ENCODE assay signal across 24 cellular contexts in genomic region chr13:46964789-46965527, GRCh38.
DNase-seq lines count a peak whose midpoint lies in the region; FAIRE-seq and TF ChIP-seq lines count a peak whose summit lies in the region.
"Had no signal": no experiment of that assay in that cellular context is flagged by ENCODE, and none has a peak within 500 bp of the region (broad histone marks: within the 10 kb centered on the region; RNA-seq: fewer than 3 reads in every experiment).

No MANE protein-coding gene starts in this region.

- H3K27ac Mint-ChIP-seq in MCF 10A (ENCODE audit: low read depth, unreplicated experiment) = no peak overlapping the region

- H3K4me3 ChIP-seq in breast epithelium (no peak overlapping the region), fibroblast of pulmonary artery (replicated peaks; ENCODE audit: low read depth, low read length) (no peak overlapping the region)
- H3K4me3 ChIP-seq: body of pancreas, esophagus squamous epithelium, left ventricle myocardium inferior, SJSA1, smooth muscle cell had no signal

- H3K36me3 Mint-ChIP-seq in MCF 10A (ENCODE audit: insufficient read depth, unreplicated experiment) = no peaks in the 10 kb centered on the region

- POLR2A ChIA-PET in MCF 10A (lab: Yijun Ruan, JAX) = interaction anchor here (0.5 to 1.4 kb wide), 2 partner anchors 9 to 1128 kb away, joined by 3 to 4 read pairs; no protein-coding TSS in a partner anchor

- H3K36me3 ChIP-seq in breast epithelium = no peaks in the 10 kb centered on the region
- H3K36me3 ChIP-seq: esophagus squamous epithelium, left ventricle myocardium inferior, SJSA1 had no signal

- H3K9me3 ChIP-seq in breast epithelium = no peaks in the 10 kb centered on the region
- H3K9me3 ChIP-seq: body of pancreas, esophagus squamous epithelium, left ventricle myocardium inferior, SJSA1 had no signal

- no peak for TF ChIP-seq POLR2A in breast epithelium (IDR thresholded peaks at IDR 0.05)

- DNase-seq in MCF 10A (ENCODE audit: unreplicated experiment) (peak; percentile 42), breast epithelium (ENCODE audit: low spot score in 2 of 2) (no peak), SW480 (ENCODE audit: low spot score) (peak; percentile 23), fibroblast of pulmonary artery (ENCODE audit: low read depth) (peak; percentile 45), ureter (ENCODE audit: low spot score) (no peak), HTR-8/SVneo (ENCODE audit: insufficient read length, low spot score) (no peak)
- no peak for DNase-seq in stimulated activated CD4-positive, alpha-beta T cell treated with anti-CD3 and anti-CD28 coated beads, Interleukin-1b, Interleukin-23, amount 100 ng/mL, for 48 hours
- DNase-seq in stimulated activated CD4-positive, alpha-beta T cell treated with anti-CD3 and anti-CD28 coated beads, Interleukin-2, amount 100 ng/mL, for 24 hours = no peak
- DNase-seq: activated CD4-positive, alpha-beta T cell treated with anti-CD3 and anti-CD28 coated beads for 1 hour; activated CD8-positive, alpha-beta memory T cell treated with anti-CD3 and anti-CD28 coated beads, Interleukin-2, amount 50 U/mL, for 4 hours; activated naive CD4-positive, alpha-beta T cell; body of pancreas; esophagus squamous epithelium; GF-D8; H7; left ventricle myocardium inferior; MM.1S; NCI-H187; NCI-H446 treated with DMSO at 0.1 percent for 48 hours; T-helper 9 cell had no signal

- FAIRE-seq in HTR-8/SVneo (lab: Jason Lieb, UNC) = no peak
- FAIRE-seq: A204.1 had no signal

- H3K4me3 Mint-ChIP-seq in MCF 10A (ENCODE audit: unreplicated experiment) = no peak overlapping the region

- no peak overlapping the region for H3K27ac ChIP-seq in breast epithelium
- H3K27ac ChIP-seq: body of pancreas, esophagus squamous epithelium, left ventricle myocardium inferior, parathyroid adenoma, SJSA1 had no signal

- H3K27me3 ChIP-seq in breast epithelium = no peaks in the 10 kb centered on the region
- H3K27me3 ChIP-seq: body of pancreas, esophagus squamous epithelium, SJSA1 had no signal

- H3K4me1 ChIP-seq in breast epithelium = no peaks in the 10 kb centered on the region
- H3K4me1 ChIP-seq: body of pancreas, esophagus squamous epithelium, left ventricle myocardium inferior, parathyroid adenoma, SJSA1 had no signal

- no peaks in the 10 kb centered on the region for H3K9me3 Mint-ChIP-seq in MCF 10A (ENCODE audit: unreplicated experiment)

- intact Hi-C loops in MCF 10A (cut with micrococcal nuclease) (no loop called here), breast epithelium (cut with DNase I; ENCODE audit: low total_unique reads) (no loop called here)

- BruUV-seq in MCF 10A (replicated peaks; lab: Mats Ljungman, UMichigan) = no TSS peak

- no peaks in the 10 kb centered on the region for H3K27me3 Mint-ChIP-seq in MCF 10A (ENCODE audit: insufficient read depth, unreplicated experiment)

- no peak for TF ChIP-seq CTCF in MCF 10A (IDR thresholded peaks at IDR 0.05; ENCODE audit: unreplicated experiment)
- no peak for TF ChIP-seq CTCF in breast epithelium (IDR thresholded peaks at IDR 0.05)
- no peak for TF ChIP-seq CTCF in fibroblast of pulmonary artery (IDR thresholded peaks at IDR 0.05; ENCODE audit: low read length, missing control alignments)

- CTCF ChIA-PET in MCF 10A (lab: Yijun Ruan, JAX) = interaction anchor here (0.6 to 1.6 kb wide), 6 partner anchors 9 to 133 kb away, joined by 3 to 6 read pairs (median 3); no protein-coding TSS in a partner anchor

- H3K4me1 Mint-ChIP-seq in MCF 10A (ENCODE audit: insufficient read depth, unreplicated experiment) = peaks cover 17% of the 10 kb centered on the region

Comparison
In these comparisons a context has a peak if more than half of its experiments do, and no peak if none do; other contexts are left out.
1. DNase-seq: peak in MCF 10A (single experiment), SW480 (single experiment) and fibroblast of pulmonary artery (single experiment); none in breast epithelium (0 of 2), stimulated activated CD4-positive, alpha-beta T cell treated with anti-CD3 and anti-CD28 coated beads, Interleukin-1b, Interleukin-23, amount 100 ng/mL, for 48 hours (single experiment), stimulated activated CD4-positive, alpha-beta T cell treated with anti-CD3 and anti-CD28 coated beads, Interleukin-2, amount 100 ng/mL, for 24 hours (0 of 2), ureter (single experiment) and HTR-8/SVneo (single experiment).